8 cellular contexts compared by ENCODE assay signal in genomic region chr10:59625842-59626522, GRCh38.
DNase-seq lines count a peak whose midpoint lies in the region; ATAC-seq, FAIRE-seq and TF ChIP-seq lines count a peak whose summit lies in the region.

No MANE protein-coding gene starts in this region.

- no peak for FAIRE-seq in frontal cortex (lab: Jason Lieb, UNC)

- no peak overlapping the region for H3K4me3 Mint-ChIP-seq in activated T-helper 1 cell treated with anti-CD3 and anti-CD28 coated beads, Interleukin-12 subunit alpha, Interleukin-12 subunit beta, Interleukin-2, Interleukin-4 antibody, amounts not matched to agents 30 ng/mL and 10 ng/mL and 1 ng/mL, durations not matched to agents 14 hours and 24 hours and 36 hours

- no peaks in the 10 kb centered on the region for H3K9me3 Mint-ChIP-seq in activated T-helper 1 cell treated with anti-CD3 and anti-CD28 coated beads, Interleukin-12 subunit alpha, Interleukin-12 subunit beta, Interleukin-2, Interleukin-4 antibody, amounts not matched to agents 30 ng/mL and 10 ng/mL and 1 ng/mL, durations not matched to agents 14 hours and 24 hours and 36 hours

- H3K4me3 ChIP-seq in lower leg skin (ENCODE audit: low read depth, poor library complexity, severe bottlenecking) = no peak overlapping the region

- intact Hi-C loops in activated T-helper 1 cell treated with anti-CD3 and anti-CD28 coated beads, Interleukin-12 subunit alpha, Interleukin-12 subunit beta, Interleukin-2, Interleukin-4 antibody, amounts not matched to agents 30 ng/mL and 10 ng/mL and 1 ng/mL, durations not matched to agents 14 hours and 24 hours and 36 hours (cut with micrococcal nuclease) = loop anchor here (1.0 to 5.0 kb wide), 10 partner anchors 83 to 1021 kb away; partner anchors contain the start of gene SLC16A9
- intact Hi-C loops in lower leg skin (cut with DNase I; ENCODE audit: low total_unique reads) = loop anchor here (1.0 to 10.0 kb wide), 3 partner anchors 46 to 671 kb away; no protein-coding TSS in a partner anchor

- ATAC-seq in GM21367 (IDR thresholded peaks at IDR 0.05; ENCODE audit: unreplicated experiment) (peak; percentile 84), HG03575 (IDR thresholded peaks at IDR 0.05; ENCODE audit: extremely low read depth, insufficient number of reproducible peaks, low FRiP score, unreplicated experiment) (peak; percentile 71)

- peaks cover 6% of the 10 kb centered on the region for H3K4me1 Mint-ChIP-seq in activated T-helper 1 cell treated with anti-CD3 and anti-CD28 coated beads, Interleukin-12 subunit alpha, Interleukin-12 subunit beta, Interleukin-2, Interleukin-4 antibody, amounts not matched to agents 30 ng/mL and 10 ng/mL and 1 ng/mL, durations not matched to agents 14 hours and 24 hours and 36 hours (ENCODE audit: low read depth)

- no peaks in the 10 kb centered on the region for H3K36me3 Mint-ChIP-seq in activated T-helper 1 cell treated with anti-CD3 and anti-CD28 coated beads, Interleukin-12 subunit alpha, Interleukin-12 subunit beta, Interleukin-2, Interleukin-4 antibody, amounts not matched to agents 30 ng/mL and 10 ng/mL and 1 ng/mL, durations not matched to agents 14 hours and 24 hours and 36 hours (ENCODE audit: low read depth)

- H3K27me3 Mint-ChIP-seq in activated T-helper 1 cell treated with anti-CD3 and anti-CD28 coated beads, Interleukin-12 subunit alpha, Interleukin-12 subunit beta, Interleukin-2, Interleukin-4 antibody, amounts not matched to agents 30 ng/mL and 10 ng/mL and 1 ng/mL, durations not matched to agents 14 hours and 24 hours and 36 hours (ENCODE audit: insufficient read depth) = peaks cover 18% of the 10 kb centered on the region

- DNase-seq in EL (peak; percentile 59), NCI-H82 treated with DMSO at 0.1 percent for 48 hours (lab: John Stamatoyannopoulos, UW; ENCODE audit: unreplicated experiment) (peak; percentile 92), frontal cortex (ENCODE audit: low spot score in 2 of 2) (peak; percentile 12 to 54), occipital lobe (lab: John Stamatoyannopoulos, UW) (peak; percentile 43), lower leg skin (ENCODE audit: low spot score in 2 of 2) (no peak)
- DNase-seq in activated T-helper 1 cell treated with anti-CD3 and anti-CD28 coated beads, Interleukin-12 subunit alpha, Interleukin-12 subunit beta, Interleukin-2, Interleukin-4 antibody, amounts not matched to agents 30 ng/mL and 10 ng/mL and 1 ng/mL, durations not matched to agents 14 hours and 24 hours and 36 hours (ENCODE audit: low spot score) = peak; percentile 36

- TF ChIP-seq POLR2A in lower leg skin (IDR thresholded peaks at IDR 0.05) = no peak

- H3K27ac Mint-ChIP-seq in activated T-helper 1 cell treated with anti-CD3 and anti-CD28 coated beads, Interleukin-12 subunit alpha, Interleukin-12 subunit beta, Interleukin-2, Interleukin-4 antibody, amounts not matched to agents 30 ng/mL and 10 ng/mL and 1 ng/mL, durations not matched to agents 14 hours and 24 hours and 36 hours = no peak overlapping the region

- peak in 1 of 3 donors; percentile 74 for TF ChIP-seq CTCF in lower leg skin (IDR thresholded peaks at IDR 0.05)

- WGBS in lower leg skin, 2 donors = 15 to 17% methylated on average over 7 of the region's 7 CpGs

Comparison
In these comparisons a context has a peak if more than half of its experiments do, and no peak if none do; other contexts are left out.
1. DNase-seq: peak in EL (single experiment), NCI-H82 treated with DMSO at 0.1 percent for 48 hours (single experiment), activated T-helper 1 cell treated with anti-CD3 and anti-CD28 coated beads, Interleukin-12 subunit alpha, Interleukin-12 subunit beta, Interleukin-2, Interleukin-4 antibody, amounts not matched to agents 30 ng/mL and 10 ng/mL and 1 ng/mL, durations not matched to agents 14 hours and 24 hours and 36 hours (single experiment), frontal cortex (2 of 2) and occipital lobe (single experiment); none in lower leg skin (0 of 2).